8 cellular contexts compared by ENCODE assay signal in genomic region chrX:56995271-56995994, GRCh38. TPM values are rescaled to one million over a fixed set of nuclear protein-coding genes. Genes with fewer than 3 reads are reported as not detected.
DNase-seq lines count a peak whose midpoint lies in the region; ATAC-seq, FAIRE-seq and TF ChIP-seq lines count a peak whose summit lies in the region.

Gene SPIN3, minus strand, starts transcription at chrX:56995541. Its CDS starts 594 bp downstream, at chrX:56994947.

- H2AFZ ChIP-seq in astrocyte (ENCODE audit: low read depth, low read length) (peak within 1 kb of the TSS; percentile 91), hepatocyte (peak within 1 kb of the TSS; percentile 70)

- peaks cover 7% of the 10 kb centered on the region for H3K4me1 Mint-ChIP-seq in astrocyte (ENCODE audit: low read depth, unreplicated experiment)

- H3K4me3 ChIP-seq in H7 (ENCODE audit: insufficient read depth, low read depth, low read length): peak within 1 kb of the TSS; percentile 72
- H3K4me3 ChIP-seq in astrocyte (ENCODE audit: insufficient read depth, low read depth, low read length): peak within 1 kb of the TSS; percentile 83
- peak within 1 kb of the TSS; percentile 50 for H3K4me3 ChIP-seq in hepatocyte
- H3K4me3 ChIP-seq in psoas muscle: peak within 1 kb of the TSS; percentile 71
- peak within 1 kb of the TSS; percentile 54 to 56 for H3K4me3 ChIP-seq in vagina

- intact Hi-C loops in T-helper 2 cell treated with Interferon-gamma antibody and Interleukin-4, amounts not matched to agents 100 ng/mL and 5 ng/mL, for 36 hours (cut with micrococcal nuclease): loop anchor here (5.0 kb wide), 3 partner anchors 127 to 597 kb away; partner anchors contain the start of genes SPIN2B and ZXDB
- intact Hi-C loops in psoas muscle (cut with DNase I) (no loop called here), vagina (cut with DNase I) (no loop called here)

- H3K36me3 Mint-ChIP-seq in astrocyte (ENCODE audit: low read depth, unreplicated experiment): peaks cover 2% of the 10 kb centered on the region

- WGBS in hepatocyte (ENCODE audit: low lambda C conversion rate, missing lambda C conversion rate): 35% methylated on average over 30 of the region's 39 CpGs
- WGBS in psoas muscle, 3 donors: 0 to 26% (median 1%) methylated on average over 14 to 39 of the region's 39 CpGs

- FAIRE-seq in astrocyte (lab: Jason Lieb, UNC): no peak

- H3K9me3 ChIP-seq in astrocyte (ENCODE audit: insufficient read depth, low read depth, low read length) (no peaks in the 10 kb centered on the region), hepatocyte (ENCODE audit: low read depth) (no peaks in the 10 kb centered on the region), psoas muscle (no peaks in the 10 kb centered on the region), vagina (no peaks in the 10 kb centered on the region)

- H3K4me2 ChIP-seq in astrocyte (ENCODE audit: low read length) (peak within 1 kb of the TSS; percentile 94), hepatocyte (peak within 1 kb of the TSS; percentile 79)

- no peaks in the 10 kb centered on the region for H3K27me3 ChIP-seq in H7 (ENCODE audit: control insufficient read depth, insufficient read depth, low read length)
- H3K27me3 ChIP-seq in astrocyte (ENCODE audit: insufficient read depth, low read length): no peaks in the 10 kb centered on the region
- no peaks in the 10 kb centered on the region for H3K27me3 ChIP-seq in hepatocyte
- peaks cover 0 to 38% (median 0%) of the 10 kb centered on the region in 3 donors for H3K27me3 ChIP-seq in psoas muscle (ENCODE audit: insufficient read depth in 3 of 3, low read length in 2 of 3)
- no peaks in the 10 kb centered on the region for H3K27me3 ChIP-seq in vagina

- H3K4me1 ChIP-seq in astrocyte (ENCODE audit: insufficient read depth, low read length): peaks cover 6% of the 10 kb centered on the region
- peaks cover 3% of the 10 kb centered on the region for H3K4me1 ChIP-seq in hepatocyte (ENCODE audit: insufficient read depth)
- no peaks in the 10 kb centered on the region for H3K4me1 ChIP-seq in psoas muscle
- H3K4me1 ChIP-seq in vagina: no peaks in the 10 kb centered on the region

- no peaks in the 10 kb centered on the region for H3K9me3 Mint-ChIP-seq in astrocyte (ENCODE audit: unreplicated experiment)

- H3K9ac ChIP-seq in astrocyte (ENCODE audit: low read length): peak within 1 kb of the TSS; percentile 78

- H3K36me3 ChIP-seq in H7 (replicated peaks; ENCODE audit: control insufficient read depth, insufficient read depth, low read length) (peaks cover 2% of the 10 kb centered on the region; the same call in 1 of the 2 replicates), astrocyte (ENCODE audit: insufficient read depth, low read length) (no peaks in the 10 kb centered on the region), hepatocyte (replicated peaks; ENCODE audit: insufficient read depth, low read depth) (no peaks in the 10 kb centered on the region), psoas muscle (ENCODE audit: insufficient read depth in 1 of 2, low read depth in 1 of 2) (peaks cover 0 to 28% of the 10 kb centered on the region in 2 donors), vagina (no peaks in the 10 kb centered on the region)

- no peak for TF ChIP-seq CTCF in astrocyte (IDR thresholded peaks at IDR 0.05; ENCODE audit: insufficient read depth, low read depth, low read length)
- TF ChIP-seq CTCF in hepatocyte (IDR thresholded peaks at IDR 0.05; ENCODE audit: poor library complexity): no peak
- no peak for TF ChIP-seq CTCF in psoas muscle (IDR thresholded peaks at IDR 0.05)
- no peak for TF ChIP-seq CTCF in vagina (IDR thresholded peaks at IDR 0.05)

- no peaks in the 10 kb centered on the region for H3K9me2 ChIP-seq in hepatocyte (replicated peaks; ENCODE audit: insufficient read depth)

- H4K20me1 ChIP-seq in astrocyte (ENCODE audit: insufficient read depth, low read length) (no peaks in the 10 kb centered on the region), hepatocyte (ENCODE audit: insufficient read depth, poor library complexity, severe bottlenecking) (no peaks in the 10 kb centered on the region)

- peak; percentile 93 to 98 (median 97) for ATAC-seq in psoas muscle

- DNase-seq in GM03348 (ENCODE audit: low spot score) (peak; percentile 75), H7 (peak; percentile 69), NCI-H1092 treated with DMSO at 0.1 percent for 48 hours (lab: John Stamatoyannopoulos, UW) (peak; percentile 96), astrocyte (ENCODE audit: low read depth) (peak; percentile 61), hepatocyte (ENCODE audit: low spot score) (peak; percentile 89), psoas muscle (peak; percentile 79 to 88), vagina (ENCODE audit: extremely low spot score in 2 of 2) (no peak)

- H3K4me3 Mint-ChIP-seq in astrocyte (ENCODE audit: unreplicated experiment): peak within 1 kb of the TSS; percentile 97

- peak within 1 kb of the TSS; percentile 95 for H3K27ac Mint-ChIP-seq in astrocyte (ENCODE audit: unreplicated experiment)

- no peaks in the 10 kb centered on the region for H3K27me3 Mint-ChIP-seq in astrocyte (ENCODE audit: low read depth, unreplicated experiment)

- H3K79me2 ChIP-seq in astrocyte (ENCODE audit: insufficient read depth, low read length) (no peaks in the 10 kb centered on the region), hepatocyte (peaks cover 3% of the 10 kb centered on the region)

- TF ChIP-seq POLR2A in vagina (IDR thresholded peaks at IDR 0.05): no peak

- H3K27ac ChIP-seq in astrocyte (ENCODE audit: low read depth, low read length) (peak within 1 kb of the TSS; percentile 38), hepatocyte (peak within 1 kb of the TSS; percentile 95), psoas muscle (peak within 1 kb of the TSS; percentile 80), vagina (peak within 1 kb of the TSS; percentile 66)

RNA-seq across cellular contexts. Expression of gene SPIN3, which starts in this region (rescaled TPM):
- 7.4 and 12.7 TPM in 2 replicates for total RNA-seq in H7 (2014; rRNA removed; shearing (Covaris generic))
- 12.5 TPM in 2 replicates for total RNA-seq in T-helper 2 cell treated with Interferon-gamma antibody and Interleukin-4, amounts not matched to agents 100 ng/mL and 5 ng/mL, for 36 hours
- total RNA-seq in astrocyte: 9.7 and 11.6 TPM in 2 replicates
- 10.6 and 13.0 TPM in 2 replicates for total RNA-seq in hepatocyte
- 10.6 and 14.6 TPM in 2 replicates for polyA plus RNA-seq in hepatocyte
- total RNA-seq in psoas muscle: 1 to 10 TPM; 1.7 to 3.6 (median 2.6) TPM
- 1 to 10 TPM; 1.7 to 2.5 (median 2.5) TPM for polyA plus RNA-seq in psoas muscle
- total RNA-seq in vagina: 12.8 TPM

Comparison
In these comparisons a context has a peak if more than half of its experiments do, and no peak if none do; other contexts are left out.
1. DNase-seq: peak in GM03348 (single experiment), H7 (single experiment), NCI-H1092 treated with DMSO at 0.1 percent for 48 hours (single experiment), astrocyte (single experiment), hepatocyte (single experiment) and psoas muscle (2 of 2); none in vagina (0 of 2).
2. H3K27ac ChIP-seq: peak in every context shown above with its lines; median percentile 95 in hepatocyte; 80 in psoas muscle; 66 in vagina; 38 in astrocyte.
3. Peak in every context shown above with its lines, with median percentiles within 50 percentile points of each other: H3K4me3 ChIP-seq.